In the genomic region with DNA sequence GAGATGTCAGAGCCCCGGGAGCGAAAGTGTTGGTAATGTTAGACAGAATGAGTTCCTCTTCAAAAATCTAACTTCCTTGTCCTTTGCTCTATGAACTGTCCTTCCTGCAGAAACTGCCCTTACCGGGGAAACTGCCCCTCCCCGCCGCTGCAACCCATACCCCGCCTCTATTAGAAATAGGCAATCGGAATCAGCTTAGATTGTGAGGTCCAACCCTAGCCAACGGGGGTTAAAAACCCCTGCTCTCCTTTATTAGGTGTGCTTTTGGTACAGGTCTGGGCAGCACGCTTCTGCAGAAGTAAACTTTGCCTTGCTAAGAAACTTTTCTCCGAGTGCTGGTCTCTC, we compare ENCODE assay signal across 5 cellular contexts. TPM values are rescaled to one million over a fixed set of nuclear protein-coding genes. Genes with fewer than 3 reads are reported as not detected.
DNase-seq lines count a peak whose midpoint lies in the region; ATAC-seq and TF ChIP-seq lines count a peak whose summit lies in the region.

No MANE protein-coding gene starts in this region.

- peak; percentile 4 for ATAC-seq in HG02798 (IDR thresholded peaks at IDR 0.05; ENCODE audit: poor library complexity, unreplicated experiment)

- peak overlapping the region; percentile 47 for H3K4me3 ChIP-seq in kidney epithelial cell (ENCODE audit: low read depth, low read length)

- H3K36me3 ChIP-seq in kidney epithelial cell (ENCODE audit: control insufficient read depth, insufficient read depth, low read length): no peaks in the 10 kb centered on the region

- H3K27me3 ChIP-seq in kidney epithelial cell (ENCODE audit: control insufficient read depth, insufficient read depth, low read length): no peaks in the 10 kb centered on the region

- DNase-seq in UCSD-AML1 (lab: John Stamatoyannopoulos, UW; ENCODE audit: unreplicated experiment) (peak; percentile 78), kidney epithelial cell (ENCODE audit: low read depth) (no peak), NCI-H187 treated with DMSO at 0.1 percent for 48 hours (lab: John Stamatoyannopoulos, UW) (no peak)
- no peak for DNase-seq in stimulated activated naive CD4-positive, alpha-beta T cell (lab: John Stamatoyannopoulos, UW)

- TF ChIP-seq CTCF in kidney epithelial cell (IDR thresholded peaks at IDR 0.05; ENCODE audit: insufficient read depth, low read length, poor library complexity, severe bottlenecking): no peak

RNA-seq across cellular contexts. Expression of a gene that starts 11.5 kb away (rescaled TPM):
- 262 and 352 TPM in 2 replicates for total RNA-seq in kidney epithelial cell

RNA-seq across cellular contexts. Expression of a gene that starts 13.1 kb away (rescaled TPM):
- total RNA-seq in kidney epithelial cell: 337 and 371 TPM in 2 replicates

RNA-seq across cellular contexts. Expression of a gene that starts 13.7 kb away (rescaled TPM):
- total RNA-seq in kidney epithelial cell: 58.5 and 82.6 TPM in 2 replicates

RNA-seq across cellular contexts. Expression of a gene that starts 17.4 kb away (rescaled TPM):
- not detected in 2 replicates for total RNA-seq in kidney epithelial cell

RNA-seq across cellular contexts. Expression of a gene that starts 23.9 kb away (rescaled TPM):
- total RNA-seq in kidney epithelial cell: 1.0 and 1.4 TPM in 2 replicates
